Comparison of ENCODE assay signal across 9 cellular contexts in genomic region chr18:22324191-22325131, GRCh38.
DNase-seq lines count a peak whose midpoint lies in the region; ATAC-seq, FAIRE-seq and TF ChIP-seq lines count a peak whose summit lies in the region.
"Had no signal": no experiment of that assay in that cellular context is flagged by ENCODE, and none has a peak within 500 bp of the region (broad histone marks: within the 10 kb centered on the region; RNA-seq: fewer than 3 reads in every experiment).

No MANE protein-coding gene starts in this region.

- H2AFZ ChIP-seq in K562 (ENCODE audit: low read depth, low read length): no peak overlapping the region

- intact Hi-C loops in K562 (cut with micrococcal nuclease): no loop called here

- no peaks in the 10 kb centered on the region for H3K9me3 Mint-ChIP-seq in immature natural killer cell
- peaks cover 6% of the 10 kb centered on the region for H3K9me3 Mint-ChIP-seq in T-helper 2 cell treated with Interferon-gamma antibody and Interleukin-4, amounts not matched to agents 5 μg/mL and 100 μg/mL, for 36 hours

- H3K79me2 ChIP-seq in K562 (ENCODE audit: control insufficient read depth, insufficient read depth, low read length): no peaks in the 10 kb centered on the region

- H3K27ac Mint-ChIP-seq in immature natural killer cell: peak overlapping the region; percentile 34 to 88 (median 68)
- H3K27ac Mint-ChIP-seq in T-helper 2 cell treated with Interferon-gamma antibody and Interleukin-4, amounts not matched to agents 5 μg/mL and 100 μg/mL, for 36 hours: no peak overlapping the region

- DNase-seq in K562 (ENCODE audit: extremely low read depth in 1 of 4, low spot score in 3 of 4): peak in 1 of 4 experiments; percentile 10
- peak in 2 of 3 donors; percentile 36 to 43 for DNase-seq in immature natural killer cell
- DNase-seq in skeletal muscle cell (ENCODE audit: low read depth): no peak
- no peak for DNase-seq in effector CD4-positive, alpha-beta T cell
- DNase-seq in T-helper 2 cell treated with Interferon-gamma antibody and Interleukin-4, amounts not matched to agents 5 μg/mL and 100 μg/mL, for 36 hours (ENCODE audit: low spot score): no peak
- DNase-seq: NCI-H526 treated with DMSO at 0.1 percent for 48 hours had no signal

- no TSS peak for BruUV-seq in K562 (replicated peaks; lab: Mats Ljungman, UMichigan)

- no peak for TF ChIP-seq POLR2A in K562 (conservative IDR thresholded peaks at IDR 0.05)

- H3K4me3 Mint-ChIP-seq in immature natural killer cell: peak overlapping the region; percentile 75 to 91 (median 80)
- no peak overlapping the region for H3K4me3 Mint-ChIP-seq in T-helper 2 cell treated with Interferon-gamma antibody and Interleukin-4, amounts not matched to agents 5 μg/mL and 100 μg/mL, for 36 hours

- H3K4me1 ChIP-seq in HEK293 (ENCODE audit: control insufficient read depth, insufficient read depth, low read length) (peaks cover 6% of the 10 kb centered on the region; the same call in 1 of the 2 replicates), K562 (replicated peaks in 1 of 2; ENCODE audit: control insufficient read depth in 2 of 2, insufficient read depth in 2 of 2, low read length in 2 of 2) (peaks cover 0 to 4% of the 10 kb centered on the region in 2 experiments; a peak in 1 of 5 replicates)

- H3K4me2 ChIP-seq in K562 (ENCODE audit: insufficient read depth, low read length): no peak overlapping the region

- in situ Hi-C loops in K562 (cut with MboI): no loop called here

- no peak for TF ChIP-seq EP300 in K562 (IDR thresholded peaks at IDR 0.05; ENCODE audit: low read length)

- peaks cover 20 to 47% of the 10 kb centered on the region in 2 experiments for H3K27me3 ChIP-seq in K562 (ENCODE audit: control insufficient read depth in 2 of 2, insufficient read depth in 2 of 2, low read length in 2 of 2)

- FAIRE-seq in K562 (lab: Jason Lieb, UNC): no peak

- H4K20me1 ChIP-seq in K562 (replicated peaks; ENCODE audit: control insufficient read depth, insufficient read depth, low read length): no peaks in the 10 kb centered on the region

- H3K4me3 ChIP-seq in HEK293 (ENCODE audit: low read depth, low read length) (no peak overlapping the region), K562 (no peak overlapping the region), skeletal muscle cell (ENCODE audit: low read depth, low read length) (peak overlapping the region; percentile 23)

- no peak for TF ChIP-seq CTCF in HEK293 (tag by site-specific recombination; IDR thresholded peaks at IDR 0.05)
- TF ChIP-seq CTCF in K562 (IDR thresholded peaks at IDR 0.05 in 2 of 3, conservative IDR thresholded peaks at IDR 0.05 in 1 of 3; ENCODE audit: insufficient read depth in 2 of 3, low read depth in 1 of 3, low read length in 3 of 3): peak in 2 of 3 experiments; percentile 28 to 37; a peak in 4 of 6 replicates

- no peaks in the 10 kb centered on the region for H3K27me3 Mint-ChIP-seq in immature natural killer cell (ENCODE audit: low read depth in 3 of 3)
- H3K27me3 Mint-ChIP-seq in T-helper 2 cell treated with Interferon-gamma antibody and Interleukin-4, amounts not matched to agents 5 μg/mL and 100 μg/mL, for 36 hours (ENCODE audit: low read depth): no peaks in the 10 kb centered on the region

- H3K27ac ChIP-seq in HEK293 (ENCODE audit: extremely low read depth, low read depth, low read length): peak overlapping the region; percentile 9; the same call in 1 of the 2 replicates
- H3K27ac ChIP-seq in K562 (ENCODE audit: extremely low read depth, low read depth, low read length): no peak overlapping the region

- peaks cover 19 to 21% of the 10 kb centered on the region in 2 donors for H3K4me1 Mint-ChIP-seq in immature natural killer cell
- no peaks in the 10 kb centered on the region for H3K4me1 Mint-ChIP-seq in T-helper 2 cell treated with Interferon-gamma antibody and Interleukin-4, amounts not matched to agents 5 μg/mL and 100 μg/mL, for 36 hours (ENCODE audit: low read depth)

- H3K9me3 ChIP-seq in HEK293 (ENCODE audit: control insufficient read depth, insufficient read depth, low read depth, low read length) (no peaks in the 10 kb centered on the region), K562 (replicated peaks; ENCODE audit: control insufficient read depth, insufficient read depth, low read depth, low read length) (no peaks in the 10 kb centered on the region)

- 2% methylated on average over 30 of the region's 30 CpGs for WGBS in K562 (ENCODE audit: insufficient coverage, low coverage, missing lambda C conversion rate)

- no peaks in the 10 kb centered on the region for H3K36me3 Mint-ChIP-seq in immature natural killer cell
- H3K36me3 Mint-ChIP-seq in T-helper 2 cell treated with Interferon-gamma antibody and Interleukin-4, amounts not matched to agents 5 μg/mL and 100 μg/mL, for 36 hours (ENCODE audit: low read depth): no peaks in the 10 kb centered on the region

- no peaks in the 10 kb centered on the region for H3K36me3 ChIP-seq in HEK293 (ENCODE audit: control insufficient read depth in 2 of 2, insufficient read depth in 1 of 2, low read length in 2 of 2)
- H3K36me3 ChIP-seq in K562 (ENCODE audit: control insufficient read depth, insufficient read depth, low read length): no peaks in the 10 kb centered on the region

- ATAC-seq in K562: peak; percentile 51
- ATAC-seq in GM18502 (IDR thresholded peaks at IDR 0.05; ENCODE audit: poor library complexity, unreplicated experiment): no peak
- ATAC-seq in GM18498 (IDR thresholded peaks at IDR 0.05; ENCODE audit: unreplicated experiment): no peak

- POLR2A ChIA-PET in HEK293 (lab: Yijun Ruan, JAX) (no interaction called here), K562 (lab: Yijun Ruan, JAX) (interaction anchor here (0.6 kb wide), 1 partner anchor 700 kb away, joined by 3 read pairs; no protein-coding TSS in a partner anchor)

- no peaks in the 10 kb centered on the region for H3K9me1 ChIP-seq in K562 (ENCODE audit: control insufficient read depth, insufficient read depth, low read length)

- peak; percentile 15 to 37; a peak in 2 of 4 replicates for TF ChIP-seq RAD21 in K562 (CRISPR knock-in tag; conservative IDR thresholded peaks at IDR 0.05 in 1 of 2, IDR thresholded peaks at IDR 0.05 in 1 of 2)

- H3K9ac ChIP-seq in K562 (ENCODE audit: insufficient read depth in 1 of 2, low read depth in 2 of 2, low read length in 2 of 2): no peak overlapping the region

- CTCF ChIA-PET in HEK293 (lab: Yijun Ruan, JAX) (interaction anchor here (0.5 to 0.6 kb wide), 2 partner anchors 50 to 217 kb away, joined by 3 read pairs; no protein-coding TSS in a partner anchor), K562 (lab: Yijun Ruan, JAX; ENCODE audit: low intra/inter-chr PET ratio) (no interaction called here)

TF ChIP-seq in HEK293, 187 proteins besides CTCF, POLR2A, EP300 and RAD21 (continues in another document):
- no peak for TF ChIP-seq ZNF629 (tag by site-specific recombination; IDR thresholded peaks at IDR 0.05)
- TF ChIP-seq ZBTB20 (tag by site-specific recombination; IDR thresholded peaks at IDR 0.05): 0 out of 2 replicates have a peak, but pooled peaks have one; percentile 14
- peak; percentile 31; the same call in 1 of the 2 replicates for TF ChIP-seq FEZF1 (tag by site-specific recombination; IDR thresholded peaks at IDR 0.05)
- no peak for TF ChIP-seq ZNF416 (tag by site-specific recombination; IDR thresholded peaks at IDR 0.05)
- 0 out of 2 replicates have a peak, but pooled peaks have one; percentile 7 for TF ChIP-seq EGR2 (tag by site-specific recombination; IDR thresholded peaks at IDR 0.05; ENCODE audit: low read depth)
- TF ChIP-seq ZBTB8A (tag by site-specific recombination; IDR thresholded peaks at IDR 0.05): peak; percentile 86
- no peak for TF ChIP-seq ZNF10 (tag by site-specific recombination; IDR thresholded peaks at IDR 0.05)
- no peak for TF ChIP-seq ZNF248 (tag by site-specific recombination; IDR thresholded peaks at IDR 0.05)
- peak; percentile 21; the same call in 1 of the 2 replicates for TF ChIP-seq OSR2 (tag by site-specific recombination; IDR thresholded peaks at IDR 0.05)
- TF ChIP-seq ZNF335 (tag by site-specific recombination; conservative IDR thresholded peaks at IDR 0.05): peak; percentile 49

TF ChIP-seq in K562, 482 proteins besides CTCF, POLR2A, EP300 and RAD21:
- no peak for TF ChIP-seq ZNF224 (CRISPR knock-in tag; IDR thresholded peaks at IDR 0.05)
- TF ChIP-seq ZNF316 (IDR thresholded peaks at IDR 0.05): peak; percentile 75
- TF ChIP-seq MAFG (tag; conservative IDR thresholded peaks at IDR 0.05): peak; percentile 48; the same call in 1 of the 2 replicates
- peak; percentile 14; the same call in 1 of the 2 replicates for TF ChIP-seq MAFK (IDR thresholded peaks at IDR 0.05; ENCODE audit: low read length)
- no peak for TF ChIP-seq PHF20 (IDR thresholded peaks at IDR 0.05; ENCODE audit: partially characterized antibody)
- TF ChIP-seq GABPB2 (CRISPR knock-in tag; conservative IDR thresholded peaks at IDR 0.05): no peak
- peak; percentile 39; the same call in 1 of the 2 replicates for TF ChIP-seq MAFF (IDR thresholded peaks at IDR 0.05; ENCODE audit: low read length)
- TF ChIP-seq C11orf30 (IDR thresholded peaks at IDR 0.05; ENCODE audit: low read depth): peak; percentile 64

Comparison
In these comparisons a context has a peak if more than half of its experiments do, and no peak if none do; other contexts are left out.
1. DNase-seq: peak in immature natural killer cell (2 of 3); none in skeletal muscle cell (single experiment), effector CD4-positive, alpha-beta T cell (single experiment) and T-helper 2 cell treated with Interferon-gamma antibody and Interleukin-4, amounts not matched to agents 5 μg/mL and 100 μg/mL, for 36 hours (single experiment).
2. Of the 44 proteins assayed by ChIP-seq in both K562 and HEK293: peak only in K562: CTCF; only in HEK293: ZBTB26, ZBTB8A and ZNF449; in both: none; in neither: 40.